ENCODE assay signal across 4 cellular contexts in genomic region chr6:170738263-170738662, GRCh38.
DNase-seq lines count a peak whose midpoint lies in the region; ATAC-seq, FAIRE-seq and TF ChIP-seq lines count a peak whose summit lies in the region.
"Not testable (repeated sequence)": the region's sequence is repeated elsewhere in the genome, so short reads cannot be mapped to it uniquely, and the experiment has no call there.

No MANE protein-coding gene starts in this region.

- H3K4me3 ChIP-seq in LNCaP clone FGC (ENCODE audit: low read depth, low read length); PC-9; K562; HepG2 (replicated peaks in 1 of 3; ENCODE audit: insufficient read depth in 1 of 3, low read depth in 2 of 3, low read length in 3 of 3): not testable (repeated sequence)

- not testable (repeated sequence) for BruUV-seq in PC-9 (replicated peaks; lab: Mats Ljungman, UMichigan); K562 (replicated peaks; lab: Mats Ljungman, UMichigan); HepG2 (replicated peaks; lab: Mats Ljungman, UMichigan)

- H3K79me2 ChIP-seq in PC-9 (ENCODE audit: low read depth); K562 (ENCODE audit: control insufficient read depth, insufficient read depth, low read length); HepG2 (ENCODE audit: insufficient read depth, low read length): not testable (repeated sequence)

- H3F3A ChIP-seq in PC-9 (ENCODE audit: insufficient read depth, low read depth) = not testable (repeated sequence)

- POLR2A ChIA-PET in PC-9 (lab: Charles Lee; ENCODE audit: unreplicated experiment); K562 (lab: Yijun Ruan, JAX); HepG2 (lab: Yijun Ruan, JAX): not testable (repeated sequence)

- FAIRE-seq in K562 (lab: Jason Lieb, UNC); HepG2 (lab: Jason Lieb, UNC): not testable (repeated sequence)

- 0 out of 2 replicates have a peak overlapping the region, but pooled peaks have one; percentile 37 for H3K27ac ChIP-seq in PC-9
- not testable (repeated sequence) for H3K27ac ChIP-seq in K562 (ENCODE audit: extremely low read depth, low read depth, low read length); HepG2 (ENCODE audit: extremely low read length, insufficient read depth, low read length)

- not testable (repeated sequence) for H3K4me1 ChIP-seq in PC-9 (replicated peaks; ENCODE audit: insufficient read depth); K562 (replicated peaks in 1 of 2; ENCODE audit: control insufficient read depth in 2 of 2, insufficient read depth in 2 of 2, low read length in 2 of 2); HepG2 (ENCODE audit: insufficient read depth, low read length)

- H3K27me3 ChIP-seq in PC-9 (ENCODE audit: insufficient read depth, low read depth); K562 (ENCODE audit: control insufficient read depth in 2 of 2, insufficient read depth in 2 of 2, low read length in 2 of 2); HepG2 (ENCODE audit: control insufficient read depth in 1 of 2, insufficient read depth in 2 of 2, low read length in 2 of 2): not testable (repeated sequence)

- TF ChIP-seq RAD21 in K562 (CRISPR knock-in tag; conservative IDR thresholded peaks at IDR 0.05 in 1 of 2, IDR thresholded peaks at IDR 0.05 in 1 of 2); HepG2 (CRISPR knock-in tag; IDR thresholded peaks at IDR 0.05): not testable (repeated sequence)

- not testable (repeated sequence) for TF ChIP-seq CTCF in LNCaP clone FGC (IDR thresholded peaks at IDR 0.05; ENCODE audit: control insufficient read depth, extremely low read depth, insufficient read depth); PC-9 (conservative IDR thresholded peaks at IDR 0.05); K562 (IDR thresholded peaks at IDR 0.05 in 2 of 3, conservative IDR thresholded peaks at IDR 0.05 in 1 of 3; ENCODE audit: insufficient read depth in 2 of 3, low read depth in 1 of 3, low read length in 3 of 3); HepG2 (CRISPR knock-in tag; IDR thresholded peaks at IDR 0.05)

- not testable (repeated sequence) for ATAC-seq in K562, HepG2

- not testable (repeated sequence) for H3K9me2 ChIP-seq in PC-9 (ENCODE audit: insufficient read depth)

- H3K36me3 ChIP-seq in PC-9 (ENCODE audit: low read depth); K562 (ENCODE audit: control insufficient read depth, insufficient read depth, low read length); HepG2 (replicated peaks in 1 of 2; ENCODE audit: control insufficient read depth in 1 of 2, insufficient read depth in 2 of 2, low read length in 2 of 2): not testable (repeated sequence)

- not testable (repeated sequence) for H2AFZ ChIP-seq in PC-9; K562 (ENCODE audit: low read depth, low read length); HepG2 (ENCODE audit: low read length)

- TF ChIP-seq POLR2A in K562 (conservative IDR thresholded peaks at IDR 0.05); HepG2 (IDR thresholded peaks at IDR 0.05; ENCODE audit: insufficient read depth in 1 of 2, low read depth in 2 of 2, low read length in 2 of 2): not testable (repeated sequence)

- DNase-seq in LNCaP clone FGC (ENCODE audit: low read depth) = peak; percentile 28
- not testable (repeated sequence) for DNase-seq in PC-9; K562 (ENCODE audit: extremely low read depth in 1 of 4, low spot score in 3 of 4); HepG2 (ENCODE audit: low spot score)

- not testable (repeated sequence) for H4K20me1 ChIP-seq in PC-9 (ENCODE audit: insufficient read depth); K562 (replicated peaks; ENCODE audit: control insufficient read depth, insufficient read depth, low read length); HepG2 (ENCODE audit: insufficient read depth, low read length)

- H3K9me1 ChIP-seq in K562 (ENCODE audit: control insufficient read depth, insufficient read depth, low read length) = not testable (repeated sequence)

- in situ Hi-C loops in K562 (cut with MboI); HepG2 (cut with HindIII; ENCODE audit: extremely low pct_ligation_motif_present, low pct_unique_long_range_greater_than_20kb): not testable (repeated sequence)

- not testable (repeated sequence) for TF ChIP-seq EP300 in K562 (IDR thresholded peaks at IDR 0.05; ENCODE audit: low read length); HepG2 (IDR thresholded peaks at IDR 0.05; ENCODE audit: low read depth in 2 of 2, low read length in 2 of 2); HepG2 (CRISPR knock-in tag; IDR thresholded peaks at IDR 0.05; ENCODE audit: borderline replicate concordance)

- H3K9ac ChIP-seq in K562 (ENCODE audit: insufficient read depth in 1 of 2, low read depth in 2 of 2, low read length in 2 of 2); HepG2 (ENCODE audit: insufficient read depth, low read depth, low read length): not testable (repeated sequence)

- WGBS in K562 (ENCODE audit: insufficient coverage, low coverage, missing lambda C conversion rate) = 50% methylated on average over 1 of the region's 2 CpGs
- 0% methylated on average over 1 of the region's 2 CpGs for WGBS in HepG2 (ENCODE audit: low lambda C conversion rate)

- intact Hi-C loops in PC-9 (cut with micrococcal nuclease; ENCODE audit: unreplicated experiment); K562 (cut with micrococcal nuclease); HepG2 (cut with micrococcal nuclease; ENCODE audit: unreplicated experiment): not testable (repeated sequence)

- H3K4me2 ChIP-seq in PC-9; K562 (ENCODE audit: insufficient read depth, low read length); HepG2 (ENCODE audit: low read depth, low read length): not testable (repeated sequence)

- CTCF ChIA-PET in PC-9 (lab: Charles Lee); K562 (lab: Yijun Ruan, JAX; ENCODE audit: low intra/inter-chr PET ratio); HepG2 (lab: Yijun Ruan, JAX; ENCODE audit: low intra/inter-chr PET ratio, low total read pairs): not testable (repeated sequence)

- not testable (repeated sequence) for H3K9me3 ChIP-seq in PC-9 (ENCODE audit: insufficient read depth, low read depth); K562 (replicated peaks; ENCODE audit: control insufficient read depth, insufficient read depth, low read depth, low read length); HepG2 (ENCODE audit: low read length)

TF ChIP-seq in HepG2, 621 proteins besides CTCF, POLR2A, EP300 and RAD21 (continues in another document):
- TF ChIP-seq ELF1 (CRISPR knock-in tag; IDR thresholded peaks at IDR 0.05) (peak; percentile 49), SAP130 (CRISPR knock-in tag; IDR thresholded peaks at IDR 0.05; ENCODE audit: low read depth) (peak; percentile 41), FOXA1 (IDR thresholded peaks at IDR 0.05) (0 out of 2 replicates have a peak, but pooled peaks have one; percentile 8), FOXA3 (CRISPR knock-in tag; IDR thresholded peaks at IDR 0.05) (peak; percentile 65), FOXP1 (CRISPR knock-in tag; IDR thresholded peaks at IDR 0.05) (peak; percentile 83), KDM6A (CRISPR knock-in tag; IDR thresholded peaks at IDR 0.05; ENCODE audit: low read depth) (0 out of 2 replicates have a peak, but pooled peaks have one; percentile 25), RXRB (CRISPR knock-in tag; IDR thresholded peaks at IDR 0.05; ENCODE audit: borderline replicate concordance) (peak; percentile 37; the same call in 1 of the 2 replicates), GATAD2A (CRISPR knock-in tag; IDR thresholded peaks at IDR 0.05) (peak; percentile 53; the same call in 1 of the 2 replicates), RARA (CRISPR knock-in tag; IDR thresholded peaks at IDR 0.05) (peak; percentile 56), ARID5B (CRISPR knock-in tag; IDR thresholded peaks at IDR 0.05) (peak; percentile 24; the same call in 1 of the 2 replicates)
- not testable (repeated sequence) for TF ChIP-seq FOXA1 (CRISPR knock-in tag; IDR thresholded peaks at IDR 0.05); FOXP1 (IDR thresholded peaks at IDR 0.05)
